Comparison of ENCODE assay signal across 17 cellular contexts in the genomic region with DNA sequence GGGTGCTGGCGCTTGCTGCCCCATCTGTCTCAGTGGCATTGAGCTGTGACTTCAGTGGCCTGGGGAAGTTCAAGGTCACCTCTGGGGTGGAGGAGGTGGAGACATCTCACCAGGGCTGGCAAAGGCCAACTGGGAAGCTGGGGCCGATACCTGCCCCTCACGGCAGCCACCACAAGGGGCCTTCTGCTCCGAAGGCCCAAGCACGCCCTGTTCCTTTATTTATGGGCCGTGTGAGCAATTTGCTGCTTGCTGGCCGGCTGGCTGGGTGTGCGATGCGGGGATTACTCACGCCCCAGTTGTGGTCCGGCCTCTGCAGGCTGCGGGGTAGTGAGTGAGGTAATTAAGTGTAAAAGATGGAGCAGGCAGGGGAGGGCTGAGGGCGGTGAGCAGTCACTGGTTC. TPM values are rescaled to one million over a fixed set of nuclear protein-coding genes. Genes with fewer than 3 reads are reported as not detected.
DNase-seq lines count a peak whose midpoint lies in the region; TF ChIP-seq lines count a peak whose summit lies in the region.
"Had no signal": no experiment of that assay in that cellular context is flagged by ENCODE, and none has a peak within 500 bp of the region (broad histone marks: within the 10 kb centered on the region; RNA-seq: fewer than 3 reads in every experiment).

No MANE protein-coding gene starts in this region.

- H3K4me3 ChIP-seq in fibroblast of mammary gland (ENCODE audit: control insufficient read depth, low read depth, low read length) = no peak overlapping the region
- H3K4me3 ChIP-seq: PC-9, upper lobe of left lung had no signal

- peak; percentile 31 for DNase-seq in NCI-H82 (lab: John Stamatoyannopoulos, UW)
- no peak for DNase-seq in NCI-H82 treated with DMSO at 0.1 percent for 48 hours (lab: John Stamatoyannopoulos, UW; ENCODE audit: unreplicated experiment)
- peak; percentile 6 for DNase-seq in NCI-H69 (lab: John Stamatoyannopoulos, UW)
- peak; percentile 15 for DNase-seq in fibroblast of mammary gland (ENCODE audit: low read depth)
- DNase-seq in renal cortical epithelial cell (ENCODE audit: low read depth) = peak; percentile 3
- DNase-seq in NOMO-1 (lab: John Stamatoyannopoulos, UW; ENCODE audit: unreplicated experiment in 2 of 2) = no peak
- DNase-seq in NCI-H2081 treated with DMSO at 0.1 percent for 48 hours (lab: John Stamatoyannopoulos, UW) = no peak
- DNase-seq in UCSD-AML1 (lab: John Stamatoyannopoulos, UW; ENCODE audit: unreplicated experiment) = no peak
- DNase-seq: activated CD8-positive, alpha-beta memory T cell treated with anti-CD3 and anti-CD28 coated beads for 24 hours; activated naive CD8-positive, alpha-beta T cell treated with anti-CD3 and anti-CD28 coated beads, Interleukin-2, amount 10 ng/mL, durations not matched to agents 7 days and 5 days; DMS153; foreskin melanocyte; left cardiac atrium; T-helper 9 cell; upper lobe of left lung had no signal

- TF ChIP-seq CTCF in fibroblast of mammary gland (conservative IDR thresholded peaks at IDR 0.05; ENCODE audit: control insufficient read depth, insufficient read depth, low read depth, low read length) = no peak

RNA-seq across cellular contexts. Expression of a gene that starts 13.2 kb away (rescaled TPM):
- total RNA-seq in renal cortical epithelial cell = not detected in 2 replicates
- total RNA-seq: activated naive CD8-positive, alpha-beta T cell treated with anti-CD3 and anti-CD28 coated beads, Interleukin-2, amount 10 ng/mL, durations not matched to agents 7 days and 5 days; dermis microvascular lymphatic vessel endothelial cell; left cardiac atrium; PC-9; upper lobe of left lung had no signal

RNA-seq across cellular contexts. Expression of a gene that starts 35.8 kb away (rescaled TPM):
- total RNA-seq in renal cortical epithelial cell = 41.5 and 58.9 TPM in 2 replicates

Comparison
In these comparisons a context has a peak if more than half of its experiments do, and no peak if none do; other contexts are left out.
1. DNase-seq: peak in NCI-H82 (single experiment), NCI-H69 (single experiment), fibroblast of mammary gland (single experiment) and renal cortical epithelial cell (single experiment); none in NCI-H82 treated with DMSO at 0.1 percent for 48 hours (single experiment), NOMO-1 (0 of 2), NCI-H2081 treated with DMSO at 0.1 percent for 48 hours (single experiment) and UCSD-AML1 (single experiment).